In the genomic region with DNA sequence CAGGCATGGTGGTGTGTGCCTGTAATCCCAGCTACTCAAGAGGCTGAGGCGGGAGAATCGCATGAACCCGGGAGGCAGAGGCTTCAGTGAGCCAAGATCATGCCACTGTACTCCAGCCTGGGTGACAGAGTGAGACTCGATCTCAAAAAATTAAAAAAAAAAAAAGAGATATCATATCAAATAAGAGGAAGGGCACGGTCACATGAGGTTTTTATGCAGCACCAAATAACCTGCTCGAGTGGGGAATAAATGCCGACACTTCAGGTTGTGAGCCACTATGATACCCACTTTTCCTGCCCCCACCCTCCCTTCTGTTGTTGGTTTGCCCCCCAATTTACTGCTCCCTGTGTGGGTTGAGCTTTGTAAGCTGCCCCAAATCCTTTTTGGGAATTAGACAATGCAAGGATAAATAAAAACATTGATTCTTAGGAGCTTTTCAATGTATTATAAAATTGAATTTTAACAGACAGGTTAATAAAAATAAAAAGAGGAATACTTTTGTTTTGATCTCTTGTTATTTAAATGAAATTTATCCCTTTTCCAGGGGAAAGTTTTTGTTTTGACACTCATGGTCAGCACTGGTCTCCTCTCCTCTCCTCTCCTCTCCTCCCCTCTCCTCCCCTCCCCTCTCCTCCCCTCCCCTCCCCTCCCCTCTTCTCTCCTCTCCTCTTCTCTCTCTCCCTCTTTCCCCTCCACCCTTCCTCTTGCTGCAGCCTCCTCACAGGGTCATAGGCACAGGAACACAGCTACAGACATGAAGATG, we compare ENCODE assay signal across 24 cellular contexts. TPM values are rescaled to one million over a fixed set of nuclear protein-coding genes. Genes with fewer than 3 reads are reported as not detected.
DNase-seq lines count a peak whose midpoint lies in the region; ATAC-seq, FAIRE-seq and TF ChIP-seq lines count a peak whose summit lies in the region.
"Had no signal": no experiment of that assay in that cellular context is flagged by ENCODE, and none has a peak within 500 bp of the region (broad histone marks: within the 10 kb centered on the region; RNA-seq: fewer than 3 reads in every experiment).

No MANE protein-coding gene starts in this region.

- TF ChIP-seq CTCF in KMS-11 (conservative IDR thresholded peaks at IDR 0.05; ENCODE audit: low read depth, low read length), result no peak

- no peak for ATAC-seq in activated CD8-positive, alpha-beta memory T cell treated with anti-CD3 and anti-CD28 coated beads, Interleukin-2, amount 10 ng/mL, durations not matched to agents 7 days and 5 days
- ATAC-seq in naive thymus-derived CD8-positive, alpha-beta T cell, result peak; percentile 10

- no peak overlapping the region; the same call in 1 of the 2 replicates for H3K4me2 ChIP-seq in KMS-11

- CTCF ChIA-PET in activated CD8-positive, alpha-beta memory T cell treated with anti-CD3 and anti-CD28 coated beads, Interleukin-2, amount 10 ng/mL, durations not matched to agents 7 days and 5 days (lab: Charles Lee), result interaction anchor here (1.6 kb wide), 1 partner anchor 25 kb away, joined by 4 read pairs; no protein-coding TSS in a partner anchor

- POLR2A ChIA-PET in naive thymus-derived CD8-positive, alpha-beta T cell (lab: Charles Lee), result interaction anchor here (0.6 to 2.6 kb wide), 11 partner anchors 8 to 1505 kb away, joined by 3 to 25 read pairs (median 4); no protein-coding TSS in a partner anchor

- peak overlapping the region; percentile 38; the same call in 1 of the 2 replicates for H2AFZ ChIP-seq in KMS-11 (ENCODE audit: low read depth)

- DNase-seq in activated CD8-positive, alpha-beta memory T cell treated with anti-CD3 and anti-CD28 coated beads, Interleukin-2, amount 10 ng/mL, durations not matched to agents 7 days and 5 days, result no peak
- no peak for DNase-seq in activated CD8-positive, alpha-beta memory T cell treated with anti-CD3 and anti-CD28 coated beads, Interleukin-2, amount 50 U/mL, for 48 hours
- no peak for DNase-seq in activated naive CD8-positive, alpha-beta T cell treated with anti-CD3 and anti-CD28 coated beads for 36 hours
- peak in 3 of 10 donors; percentile 48 to 66 (median 54) for DNase-seq in naive thymus-derived CD8-positive, alpha-beta T cell
- no peak for DNase-seq in iPS-NIHi11 (ENCODE audit: low spot score)
- no peak for DNase-seq in NCI-H2107 treated with DMSO at 0.1 percent for 48 hours (lab: John Stamatoyannopoulos, UW; ENCODE audit: unreplicated experiment)
- no peak for DNase-seq in urothelium cell line (ENCODE audit: low spot score)
- DNase-seq: Caco-2, GDM1, KBM-7, NCI-H1417, NCI-H187, NCI-H2107, NCI-H2227 treated with DMSO at 0.1 percent for 48 hours, NCI-H510A treated with DMSO at 0.1 percent for 48 hours, NCI-H774, SHP77 treated with DMSO at 0.1 percent for 48 hours had no signal

- H3K79me2 ChIP-seq in KMS-11 (ENCODE audit: insufficient read depth, low read depth), result no peaks in the 10 kb centered on the region

- H3K36me3 Mint-ChIP-seq in activated CD8-positive, alpha-beta memory T cell treated with anti-CD3 and anti-CD28 coated beads, Interleukin-2, amount 10 ng/mL, durations not matched to agents 7 days and 5 days, result peaks cover 3% of the 10 kb centered on the region
- peaks cover 6% of the 10 kb centered on the region for H3K36me3 Mint-ChIP-seq in activated naive CD8-positive, alpha-beta T cell treated with anti-CD3 and anti-CD28 coated beads for 36 hours
- H3K36me3 Mint-ChIP-seq in naive thymus-derived CD8-positive, alpha-beta T cell, result peaks cover 0 to 3% (median 0%) of the 10 kb centered on the region in 3 donors

- peak overlapping the region; percentile 53 for H3K4me3 Mint-ChIP-seq in activated CD8-positive, alpha-beta memory T cell treated with anti-CD3 and anti-CD28 coated beads, Interleukin-2, amount 10 ng/mL, durations not matched to agents 7 days and 5 days
- H3K4me3 Mint-ChIP-seq in activated naive CD8-positive, alpha-beta T cell treated with anti-CD3 and anti-CD28 coated beads for 36 hours, result peak overlapping the region; percentile 76
- peak overlapping the region; percentile 53 to 87 (median 80) for H3K4me3 Mint-ChIP-seq in naive thymus-derived CD8-positive, alpha-beta T cell
- H3K4me3 Mint-ChIP-seq: B cell had no signal

- peak overlapping the region; percentile 18; the same call in 1 of the 2 replicates for H3K9ac ChIP-seq in KMS-11

- no peak for FAIRE-seq in urothelium cell line (lab: Jason Lieb, UNC)
- FAIRE-seq: GM19239, H1 had no signal

- H3K9me3 Mint-ChIP-seq in activated CD8-positive, alpha-beta memory T cell treated with anti-CD3 and anti-CD28 coated beads, Interleukin-2, amount 10 ng/mL, durations not matched to agents 7 days and 5 days (ENCODE audit: low read depth), result no peaks in the 10 kb centered on the region
- H3K9me3 Mint-ChIP-seq in activated naive CD8-positive, alpha-beta T cell treated with anti-CD3 and anti-CD28 coated beads for 36 hours, result no peaks in the 10 kb centered on the region
- no peaks in the 10 kb centered on the region for H3K9me3 Mint-ChIP-seq in naive thymus-derived CD8-positive, alpha-beta T cell

- no peaks in the 10 kb centered on the region for H3K36me3 ChIP-seq in KMS-11 (ENCODE audit: insufficient read depth)

- peak overlapping the region; percentile 89 for H3K27ac Mint-ChIP-seq in activated CD8-positive, alpha-beta memory T cell treated with anti-CD3 and anti-CD28 coated beads, Interleukin-2, amount 10 ng/mL, durations not matched to agents 7 days and 5 days
- peak overlapping the region; percentile 95 for H3K27ac Mint-ChIP-seq in activated naive CD8-positive, alpha-beta T cell treated with anti-CD3 and anti-CD28 coated beads for 36 hours
- H3K27ac Mint-ChIP-seq in naive thymus-derived CD8-positive, alpha-beta T cell, result peak overlapping the region; percentile 84 to 100 (median 96)
- H3K27ac Mint-ChIP-seq: B cell had no signal

- H3K4me1 ChIP-seq in KMS-11 (ENCODE audit: low read depth, poor library complexity, severe bottlenecking), result peaks cover 16% of the 10 kb centered on the region

- no peaks in the 10 kb centered on the region for H3K27me3 ChIP-seq in KMS-11 (ENCODE audit: insufficient read depth, low read depth)

- no peaks in the 10 kb centered on the region for H3K27me3 Mint-ChIP-seq in activated CD8-positive, alpha-beta memory T cell treated with anti-CD3 and anti-CD28 coated beads, Interleukin-2, amount 10 ng/mL, durations not matched to agents 7 days and 5 days
- no peaks in the 10 kb centered on the region for H3K27me3 Mint-ChIP-seq in activated naive CD8-positive, alpha-beta T cell treated with anti-CD3 and anti-CD28 coated beads for 36 hours
- no peaks in the 10 kb centered on the region for H3K27me3 Mint-ChIP-seq in naive thymus-derived CD8-positive, alpha-beta T cell

- peaks cover 76% of the 10 kb centered on the region for H3K4me1 Mint-ChIP-seq in activated CD8-positive, alpha-beta memory T cell treated with anti-CD3 and anti-CD28 coated beads, Interleukin-2, amount 10 ng/mL, durations not matched to agents 7 days and 5 days
- peaks cover 76% of the 10 kb centered on the region for H3K4me1 Mint-ChIP-seq in activated naive CD8-positive, alpha-beta T cell treated with anti-CD3 and anti-CD28 coated beads for 36 hours
- peaks cover 34 to 81% (median 75%) of the 10 kb centered on the region in 4 donors for H3K4me1 Mint-ChIP-seq in naive thymus-derived CD8-positive, alpha-beta T cell
- H3K4me1 Mint-ChIP-seq: B cell had no signal

- H4K20me1 ChIP-seq in KMS-11 (ENCODE audit: insufficient read depth), result no peaks in the 10 kb centered on the region

- H3K27ac ChIP-seq in KMS-11, result 0 out of 2 replicates have a peak overlapping the region, but pooled peaks have one; percentile 53

- H3K4me3 ChIP-seq in KMS-11 (IDR thresholded peaks at IDR 0.05; ENCODE audit: insufficient read depth, low read depth, low read length), result no peak overlapping the region

RNA-seq across cellular contexts. Expression of gene CD8B, which starts 29.2 kb away (rescaled TPM):
- total RNA-seq in activated CD8-positive, alpha-beta memory T cell treated with anti-CD3 and anti-CD28 coated beads, Interleukin-2, amount 10 ng/mL, durations not matched to agents 7 days and 5 days, result 100 to 1,000 TPM; 296 to 396 TPM
- total RNA-seq in activated naive CD8-positive, alpha-beta T cell treated with anti-CD3 and anti-CD28 coated beads for 36 hours, result 100 to 1,000 TPM; 260 to 268 TPM
- total RNA-seq in naive thymus-derived CD8-positive, alpha-beta T cell, result 100 to 1,000 TPM; 456 TPM
- 1,000 to 10,000 TPM; 2,040 to 2,487 (median 2,320) TPM for polyA plus RNA-seq in naive thymus-derived CD8-positive, alpha-beta T cell
- total RNA-seq: A172, B cell, Daoy, RPMI7951 had no signal

RNA-seq across cellular contexts. Expression of gene CD8A, which starts 41.8 kb away (rescaled TPM):
- total RNA-seq in activated CD8-positive, alpha-beta memory T cell treated with anti-CD3 and anti-CD28 coated beads, Interleukin-2, amount 10 ng/mL, durations not matched to agents 7 days and 5 days, result 100 to 1,000 TPM; 686 to 756 TPM
- 100 to 1,000 TPM; 356 to 357 TPM for total RNA-seq in activated naive CD8-positive, alpha-beta T cell treated with anti-CD3 and anti-CD28 coated beads for 36 hours
- total RNA-seq in naive thymus-derived CD8-positive, alpha-beta T cell, result 100 to 1,000 TPM; 272 to 273 TPM
- polyA plus RNA-seq in naive thymus-derived CD8-positive, alpha-beta T cell, result 1,000 to 10,000 TPM in 1 of 3 donors, 100 to 1,000 TPM in 2; 885 to 1,018 (median 934) TPM
- total RNA-seq: A172, Daoy, RPMI7951 had no signal
